1 cellular context compared by ENCODE assay signal in genomic region chr6:160455484-160456213, GRCh38.
TF ChIP-seq lines count a peak whose summit lies in the region.

No MANE protein-coding gene starts in this region.

TF ChIP-seq in HepG2, 621 proteins besides CTCF, POLR2A, EP300 and RAD21 (continued from another document and continues in another):
- no peak for TF ChIP-seq LBX2 (CRISPR knock-in tag; IDR thresholded peaks at IDR 0.05; ENCODE audit: borderline replicate concordance)
- no peak for TF ChIP-seq ZNF329 (CRISPR knock-in tag; IDR thresholded peaks at IDR 0.05; ENCODE audit: low read depth)
- TF ChIP-seq EZH2 (conservative IDR thresholded peaks at IDR 0.05; ENCODE audit: low read depth, low read length) = no peak
- TF ChIP-seq TIGD3 (CRISPR knock-in tag; IDR thresholded peaks at IDR 0.05; ENCODE audit: borderline replicate concordance) = no peak
- TF ChIP-seq ZNF75D (CRISPR knock-in tag; IDR thresholded peaks at IDR 0.05; ENCODE audit: borderline replicate concordance) = no peak
- TF ChIP-seq ZNF841 (CRISPR knock-in tag; IDR thresholded peaks at IDR 0.05; ENCODE audit: borderline replicate concordance) = no peak
- no peak for TF ChIP-seq GMEB2 (CRISPR knock-in tag; IDR thresholded peaks at IDR 0.05; ENCODE audit: low read depth)
- TF ChIP-seq ZNF180 (CRISPR knock-in tag; IDR thresholded peaks at IDR 0.05; ENCODE audit: borderline replicate concordance, low read depth) = no peak
- no peak for TF ChIP-seq ZSCAN21 (CRISPR knock-in tag; IDR thresholded peaks at IDR 0.05; ENCODE audit: borderline replicate concordance)
- TF ChIP-seq KDM3A (CRISPR knock-in tag; IDR thresholded peaks at IDR 0.05; ENCODE audit: low read depth) = peak; percentile 63; the same call in 1 of the 2 replicates
- no peak; the same call in 1 of the 2 replicates for TF ChIP-seq MAX (IDR thresholded peaks at IDR 0.05)
- TF ChIP-seq ZNF253 (CRISPR knock-in tag; IDR thresholded peaks at IDR 0.05; ENCODE audit: borderline replicate concordance) = no peak
- peak; percentile 72; the same call in 1 of the 2 replicates for TF ChIP-seq HMGXB3 (CRISPR knock-in tag; IDR thresholded peaks at IDR 0.05; ENCODE audit: borderline replicate concordance)
- TF ChIP-seq PHB2 (IDR thresholded peaks at IDR 0.05; ENCODE audit: partially characterized antibody) = no peak
- TF ChIP-seq RXRB (CRISPR knock-in tag; IDR thresholded peaks at IDR 0.05; ENCODE audit: borderline replicate concordance) = peak; percentile 41; the same call in 1 of the 2 replicates
- no peak for TF ChIP-seq ATAD3A (CRISPR knock-in tag; IDR thresholded peaks at IDR 0.05)
- no peak for TF ChIP-seq PHF21A (CRISPR knock-in tag; IDR thresholded peaks at IDR 0.05)
- TF ChIP-seq PPARG (CRISPR knock-in tag; conservative IDR thresholded peaks at IDR 0.05) = no peak
- no peak for TF ChIP-seq ZNF775 (CRISPR knock-in tag; IDR thresholded peaks at IDR 0.05; ENCODE audit: borderline replicate concordance)
- no peak for TF ChIP-seq TRIM22 (IDR thresholded peaks at IDR 0.05)
- no peak for TF ChIP-seq ZBTB10 (CRISPR knock-in tag; IDR thresholded peaks at IDR 0.05; ENCODE audit: borderline replicate concordance)
- no peak for TF ChIP-seq EED (CRISPR knock-in tag; IDR thresholded peaks at IDR 0.05)
- TF ChIP-seq ZNF766 (CRISPR knock-in tag; IDR thresholded peaks at IDR 0.05; ENCODE audit: borderline replicate concordance) = no peak
- 0 out of 2 replicates have a peak, but pooled peaks have one; percentile 16 for TF ChIP-seq RBAK (CRISPR knock-in tag; IDR thresholded peaks at IDR 0.05)
- TF ChIP-seq ZSCAN5A (CRISPR knock-in tag; IDR thresholded peaks at IDR 0.05; ENCODE audit: borderline replicate concordance) = no peak
- TF ChIP-seq ATF4 (CRISPR knock-in tag; IDR thresholded peaks at IDR 0.05) = no peak
- no peak for TF ChIP-seq XBP1 (CRISPR knock-in tag; IDR thresholded peaks at IDR 0.05)
- no peak for TF ChIP-seq U2AF2 (IDR thresholded peaks at IDR 0.05; ENCODE audit: low read depth, low read length)
- TF ChIP-seq PHF5A (CRISPR knock-in tag; IDR thresholded peaks at IDR 0.05; ENCODE audit: low read depth, unreplicated experiment) = no peak
- no peak for TF ChIP-seq JUN (CRISPR knock-in tag; IDR thresholded peaks at IDR 0.05)
- TF ChIP-seq ZNF800 (CRISPR knock-in tag; IDR thresholded peaks at IDR 0.05) = no peak
- TF ChIP-seq PAF1 (CRISPR knock-in tag; IDR thresholded peaks at IDR 0.05) = no peak
- no peak for TF ChIP-seq JDP2 (CRISPR knock-in tag; IDR thresholded peaks at IDR 0.05; ENCODE audit: borderline replicate concordance)
- no peak for TF ChIP-seq AHR (CRISPR knock-in tag; IDR thresholded peaks at IDR 0.05)
- TF ChIP-seq ZNF577 (CRISPR knock-in tag; IDR thresholded peaks at IDR 0.05; ENCODE audit: borderline replicate concordance, low read depth) = no peak
- TF ChIP-seq MAFG (CRISPR knock-in tag; IDR thresholded peaks at IDR 0.05) = no peak
- 0 out of 2 replicates have a peak, but pooled peaks have one; percentile 56 for TF ChIP-seq ZFP36L2 (CRISPR knock-in tag; IDR thresholded peaks at IDR 0.05)
- TF ChIP-seq CHD4 (IDR thresholded peaks at IDR 0.05; ENCODE audit: borderline replicate concordance, low read length) = 0 out of 2 replicates have a peak, but pooled peaks have one; percentile 29
- 0 out of 2 replicates have a peak, but pooled peaks have one; percentile 60 for TF ChIP-seq ZNF567 (CRISPR knock-in tag; IDR thresholded peaks at IDR 0.05; ENCODE audit: borderline replicate concordance)
- peak; percentile 39; the same call in 1 of the 2 replicates for TF ChIP-seq HIVEP1 (CRISPR knock-in tag; IDR thresholded peaks at IDR 0.05)
- TF ChIP-seq ZNF232 (CRISPR knock-in tag; IDR thresholded peaks at IDR 0.05; ENCODE audit: borderline replicate concordance) = peak; percentile 54; the same call in 1 of the 2 replicates
- TF ChIP-seq LCORL (IDR thresholded peaks at IDR 0.05) = no peak
- no peak for TF ChIP-seq LCORL (CRISPR knock-in tag; IDR thresholded peaks at IDR 0.05)
- TF ChIP-seq ZNF530 (CRISPR knock-in tag; IDR thresholded peaks at IDR 0.05; ENCODE audit: low read depth) = no peak
- 0 out of 2 replicates have a peak, but pooled peaks have one; percentile 19 for TF ChIP-seq SIN3B (IDR thresholded peaks at IDR 0.05; ENCODE audit: low read length)
- TF ChIP-seq ELK4 (CRISPR knock-in tag; IDR thresholded peaks at IDR 0.05; ENCODE audit: borderline replicate concordance) = no peak
- TF ChIP-seq ZBTB20 (CRISPR knock-in tag; IDR thresholded peaks at IDR 0.05; ENCODE audit: borderline replicate concordance, low read depth) = 0 out of 2 replicates have a peak, but pooled peaks have one; percentile 45
